In genomic region chr6:116572162-116572561, GRCh38 we compare ENCODE assay signal across 8 cellular contexts. TPM values are rescaled to one million over a fixed set of nuclear protein-coding genes. Genes with fewer than 3 reads are reported as not detected.
DNase-seq lines count a peak whose midpoint lies in the region; ATAC-seq and TF ChIP-seq lines count a peak whose summit lies in the region.

No MANE protein-coding gene starts in this region.

- TF ChIP-seq CTCF in GM12875 (IDR thresholded peaks at IDR 0.05; ENCODE audit: borderline replicate concordance, insufficient read depth, low read depth, low read length) (no peak), PC-3 (conservative IDR thresholded peaks at IDR 0.05; ENCODE audit: low read depth, low read length) (no peak), lung (IDR thresholded peaks at IDR 0.05; ENCODE audit: control extremely low read depth, extremely low read depth) (no peak), type B pancreatic cell (conservative IDR thresholded peaks at IDR 0.05) (no peak)

- CTCF ChIA-PET in PC-3 (lab: Charles Lee): no interaction called here

- 0 out of 2 replicates have a peak, but pooled peaks cover 3% of the 10 kb centered on the region for H4K20me1 ChIP-seq in PC-3 (ENCODE audit: low read length)

- H3K4me1 Mint-ChIP-seq in type B pancreatic cell (ENCODE audit: unreplicated experiment): peaks cover 20% of the 10 kb centered on the region

- peaks cover 17% of the 10 kb centered on the region for H3K4me1 ChIP-seq in PC-3 (ENCODE audit: insufficient read depth, low read length)
- peaks cover 2 to 4% of the 10 kb centered on the region in 2 donors for H3K4me1 ChIP-seq in lung (ENCODE audit: control insufficient read depth in 2 of 2, insufficient read depth in 2 of 2, low read length in 2 of 2)

- BruUV-seq in PC-3 (replicated peaks; lab: Mats Ljungman, UMichigan): no TSS peak

- ATAC-seq in PC-3 (no peak), lung (ENCODE audit: insufficient read depth, low FRiP score) (peak; percentile 7), GM19467 (IDR thresholded peaks at IDR 0.05; ENCODE audit: unreplicated experiment) (no peak), HG03571 (IDR thresholded peaks at IDR 0.05; ENCODE audit: unreplicated experiment) (no peak)

- H3K27ac ChIP-seq in PC-3 (ENCODE audit: low read length) (no peak overlapping the region), lung (ENCODE audit: low read depth in 1 of 2, low read length in 1 of 2) (peak overlapping the region; percentile 37 to 94)

- WGBS in lung, 2 donors: 4 to 7% methylated on average over 7 of the region's 7 CpGs

- H3K9me2 ChIP-seq in PC-3 (replicated peaks; ENCODE audit: low read length): no peaks in the 10 kb centered on the region

- peaks cover 70% of the 10 kb centered on the region for H3K79me2 ChIP-seq in PC-3 (ENCODE audit: low read length)

- no peaks in the 10 kb centered on the region; the same call in 1 of the 2 replicates for H3K36me3 ChIP-seq in PC-3 (ENCODE audit: low read depth, low read length)
- peaks cover 3 to 5% of the 10 kb centered on the region in 2 donors for H3K36me3 ChIP-seq in lung (ENCODE audit: control insufficient read depth in 2 of 2, insufficient read depth in 2 of 2, low read length in 2 of 2)

- H3K27me3 Mint-ChIP-seq in type B pancreatic cell: peaks cover 4% of the 10 kb centered on the region

- H3K4me3 ChIP-seq in GM12875 (ENCODE audit: low read depth, low read length) (peak overlapping the region; percentile 69), PC-3 (ENCODE audit: low read length) (peak overlapping the region; percentile 98), lung (peak overlapping the region; percentile 72)

- H3K9ac ChIP-seq in PC-3 (ENCODE audit: low read length): peak overlapping the region; percentile 95

- H2AFZ ChIP-seq in PC-3 (ENCODE audit: low read length): peak overlapping the region; percentile 83

- no peaks in the 10 kb centered on the region for H3K9me3 ChIP-seq in PC-3 (ENCODE audit: low read length)
- no peaks in the 10 kb centered on the region for H3K9me3 ChIP-seq in lung (ENCODE audit: control insufficient read depth in 2 of 2, insufficient read depth in 1 of 2, low read length in 1 of 2)

- peak overlapping the region; percentile 99 for H3K4me3 Mint-ChIP-seq in type B pancreatic cell

- H3K27me3 ChIP-seq in PC-3 (ENCODE audit: low read length): no peaks in the 10 kb centered on the region
- H3K27me3 ChIP-seq in lung (ENCODE audit: control insufficient read depth, insufficient read depth): no peaks in the 10 kb centered on the region

- H3K9me3 Mint-ChIP-seq in type B pancreatic cell: no peaks in the 10 kb centered on the region

- H3K4me2 ChIP-seq in PC-3 (ENCODE audit: low read length): peak overlapping the region; percentile 85

- intact Hi-C loops in PC-3 (cut with micrococcal nuclease): no loop called here

- POLR2A ChIA-PET in PC-3 (lab: Charles Lee; ENCODE audit: unreplicated experiment): interaction anchor here (0.6 kb wide), 1 partner anchor 9 kb away, joined by 5 read pairs; no protein-coding TSS in a partner anchor

- DNase-seq in ACHN: peak; percentile 48
- no peak for DNase-seq in PC-3
- DNase-seq in dermis blood vessel endothelial cell: peak; percentile 61
- no peak for DNase-seq in lung (ENCODE audit: low spot score)
- DNase-seq in type B pancreatic cell (ENCODE audit: extremely low spot score, unreplicated experiment): no peak

- in situ Hi-C loops in ACHN (cut with HindIII; ENCODE audit: low pct_ligation_motif_present, low pct_unique_long_range_greater_than_20kb, low sequenced_read_pairs): no loop called here

- no peaks in the 10 kb centered on the region for H3K36me3 Mint-ChIP-seq in type B pancreatic cell

- no peaks in the 10 kb centered on the region for H3F3A ChIP-seq in PC-3 (ENCODE audit: low read length, unreplicated experiment)

- H3K27ac Mint-ChIP-seq in type B pancreatic cell: peak overlapping the region; percentile 95

RNA-seq across cellular contexts. Expression of gene RWDD1, which starts 0.9 kb away (rescaled TPM):
- total RNA-seq in PC-3 (2014; rRNA removed): 18.4 and 24.6 TPM in 2 replicates
- 24.7 and 27.7 TPM in 2 replicates for total RNA-seq in dermis blood vessel endothelial cell
- total RNA-seq in lung: 10 to 100 TPM; 27.2 to 28.6 TPM
- 10 to 100 TPM; 28.6 to 66.9 TPM for polyA plus RNA-seq in lung
- total RNA-seq in type B pancreatic cell (ENCODE audit: low replicate concordance): 37.2 and 40.0 TPM in 2 replicates

RNA-seq across cellular contexts. Expression of gene CALHM4, which starts 18.6 kb away (rescaled TPM):
- not detected in 2 replicates for total RNA-seq in PC-3 (2014; rRNA removed)
- not detected in 2 replicates for total RNA-seq in dermis blood vessel endothelial cell
- not detected for total RNA-seq in lung
- not detected for polyA plus RNA-seq in lung
- total RNA-seq in type B pancreatic cell (ENCODE audit: low replicate concordance): not detected in 2 replicates

RNA-seq across cellular contexts. Expression of gene TRAPPC3L, which starts 26.7 kb away (rescaled TPM):
- not detected in 2 replicates for total RNA-seq in PC-3 (2014; rRNA removed)
- 0.17 TPM in 1 of 2 replicates, not detected in the other for total RNA-seq in dermis blood vessel endothelial cell
- total RNA-seq in lung: under 1 TPM; 0.25 to 0.28 TPM
- polyA plus RNA-seq in lung: under 1 TPM in 1 of 2 donors, not detected in 1; 0.07 TPM
- total RNA-seq in type B pancreatic cell (ENCODE audit: low replicate concordance): 0.27 and 0.31 TPM in 2 replicates

RNA-seq across cellular contexts. Expression of gene RSPH4A, which starts 44.1 kb away (rescaled TPM):
- total RNA-seq in PC-3 (2014; rRNA removed) (0.04 TPM in 1 of 2 replicates, not detected in the other), dermis blood vessel endothelial cell (0.47 and 0.68 TPM in 2 replicates), lung (10 to 100 TPM; 20.6 to 46.1 TPM), type B pancreatic cell (ENCODE audit: low replicate concordance) (0.95 and 4.4 TPM in 2 replicates)
- 1 to 10 TPM; 5.4 to 9.0 TPM for polyA plus RNA-seq in lung

Comparison
In these comparisons a context has a peak if more than half of its experiments do, and no peak if none do; other contexts are left out.
1. DNase-seq: peak in ACHN (single experiment) and dermis blood vessel endothelial cell (single experiment); none in PC-3 (single experiment), lung (single experiment) and type B pancreatic cell (single experiment).
2. Peak in every context shown above with its lines, with median percentiles within 50 percentile points of each other: H3K4me3 ChIP-seq.